ENCODE assay signal across 1 cellular context in genomic region chr5:169302046-169302445, GRCh38.
TF ChIP-seq lines count a peak whose summit lies in the region.

No MANE protein-coding gene starts in this region.

TF ChIP-seq in GM12878, 131 proteins besides CTCF, POLR2A, EP300 and RAD21 (continued from another document):
- TF ChIP-seq ZBTB4 (CRISPR knock-in tag; IDR thresholded peaks at IDR 0.05) (no peak), EED (IDR thresholded peaks at IDR 0.05; ENCODE audit: low read depth) (no peak)
